8 cellular contexts compared by ENCODE assay signal in genomic region chr18:64017870-64018269, GRCh38. TPM values are rescaled to one million over a fixed set of nuclear protein-coding genes. Genes with fewer than 3 reads are reported as not detected.
DNase-seq lines count a peak whose midpoint lies in the region; ATAC-seq, FAIRE-seq and TF ChIP-seq lines count a peak whose summit lies in the region.

No MANE protein-coding gene starts in this region.

- peaks cover 2% of the 10 kb centered on the region for H3K27me3 Mint-ChIP-seq in astrocyte (ENCODE audit: low read depth, unreplicated experiment)
- peaks cover 5% of the 10 kb centered on the region for H3K27me3 Mint-ChIP-seq in activated T-helper 1 cell treated with anti-CD3 and anti-CD28 coated beads, Interleukin-12 subunit alpha, Interleukin-12 subunit beta, Interleukin-2, Interleukin-4 antibody, amounts not matched to agents 30 ng/mL and 10 ng/mL and 1 ng/mL, durations not matched to agents 14 hours and 24 hours and 36 hours (ENCODE audit: insufficient read depth)

- H3K27ac ChIP-seq in astrocyte (ENCODE audit: low read depth, low read length) (no peak overlapping the region), mesendoderm (ENCODE audit: low read depth, low read length) (no peak overlapping the region)

- H3K27me3 ChIP-seq in astrocyte (ENCODE audit: insufficient read depth, low read length) (peaks cover 2% of the 10 kb centered on the region), mesendoderm (ENCODE audit: insufficient read depth, low read length, poor library complexity) (no peaks in the 10 kb centered on the region)

- no peaks in the 10 kb centered on the region for H3K36me3 Mint-ChIP-seq in astrocyte (ENCODE audit: low read depth, unreplicated experiment)
- H3K36me3 Mint-ChIP-seq in activated naive CD4-positive, alpha-beta T cell treated with anti-CD3 and anti-CD28 coated beads, Interleukin-2, amount 50 U/mL, for 72 hours: no peaks in the 10 kb centered on the region
- no peaks in the 10 kb centered on the region for H3K36me3 Mint-ChIP-seq in activated T-helper 1 cell treated with anti-CD3 and anti-CD28 coated beads, Interleukin-12 subunit alpha, Interleukin-12 subunit beta, Interleukin-2, Interleukin-4 antibody, amounts not matched to agents 30 ng/mL and 10 ng/mL and 1 ng/mL, durations not matched to agents 14 hours and 24 hours and 36 hours (ENCODE audit: low read depth)

- no peak overlapping the region for H3K4me2 ChIP-seq in astrocyte (ENCODE audit: low read length)
- H3K4me2 ChIP-seq in mesendoderm (ENCODE audit: low read length): no peak overlapping the region

- H3K4me1 ChIP-seq in astrocyte (ENCODE audit: insufficient read depth, low read length) (no peaks in the 10 kb centered on the region), mesendoderm (ENCODE audit: control insufficient read depth, low read depth, low read length) (no peaks in the 10 kb centered on the region)

- FAIRE-seq in astrocyte (lab: Jason Lieb, UNC): no peak

- no peaks in the 10 kb centered on the region for H3K9me3 ChIP-seq in astrocyte (ENCODE audit: insufficient read depth, low read depth, low read length)

- no peak overlapping the region for H4K5ac ChIP-seq in mesendoderm (ENCODE audit: low read length)

- no peak overlapping the region for H3K18ac ChIP-seq in mesendoderm (ENCODE audit: low read length)

- no peak overlapping the region for H3K27ac Mint-ChIP-seq in astrocyte (ENCODE audit: unreplicated experiment)
- H3K27ac Mint-ChIP-seq in activated naive CD4-positive, alpha-beta T cell treated with anti-CD3 and anti-CD28 coated beads, Interleukin-2, amount 50 U/mL, for 72 hours: no peak overlapping the region
- H3K27ac Mint-ChIP-seq in activated T-helper 1 cell treated with anti-CD3 and anti-CD28 coated beads, Interleukin-12 subunit alpha, Interleukin-12 subunit beta, Interleukin-2, Interleukin-4 antibody, amounts not matched to agents 30 ng/mL and 10 ng/mL and 1 ng/mL, durations not matched to agents 14 hours and 24 hours and 36 hours: no peak overlapping the region

- H3K9ac ChIP-seq in astrocyte (ENCODE audit: low read length): no peak overlapping the region
- H3K9ac ChIP-seq in mesendoderm (ENCODE audit: low read length): no peak overlapping the region

- no peak overlapping the region for H3K4me3 ChIP-seq in astrocyte (ENCODE audit: insufficient read depth, low read depth, low read length)
- no peak overlapping the region for H3K4me3 ChIP-seq in mesendoderm (ENCODE audit: low read length)

- no peak overlapping the region for H3K56ac ChIP-seq in mesendoderm (ENCODE audit: low read length)

- no peak overlapping the region for H2AK5ac ChIP-seq in mesendoderm (ENCODE audit: low read length)

- DNase-seq in ACHN (peak; percentile 32), MV-4-11 (lab: John Stamatoyannopoulos, UW) (peak; percentile 10), astrocyte (ENCODE audit: low read depth) (peak; percentile 8), mesendoderm (peak; percentile 42)
- DNase-seq in activated naive CD4-positive, alpha-beta T cell treated with anti-CD3 and anti-CD28 coated beads, Interleukin-2, amount 50 U/mL, for 72 hours (ENCODE audit: low spot score in 2 of 2): no peak
- DNase-seq in activated T-helper 1 cell treated with anti-CD3 and anti-CD28 coated beads, Interleukin-12 subunit alpha, Interleukin-12 subunit beta, Interleukin-2, Interleukin-4 antibody, amounts not matched to agents 30 ng/mL and 10 ng/mL and 1 ng/mL, durations not matched to agents 14 hours and 24 hours and 36 hours (ENCODE audit: low spot score): no peak

- WGBS in mesendoderm (ENCODE audit: extremely low coverage, insufficient coverage, low lambda C conversion rate): no CpG with 5 or more reads among the region's 1 CpG

- H3K79me1 ChIP-seq in mesendoderm (ENCODE audit: low read length): no peaks in the 10 kb centered on the region

- no peak overlapping the region for H3K4ac ChIP-seq in mesendoderm (ENCODE audit: low read depth, low read length)

- intact Hi-C loops in activated T-helper 1 cell treated with anti-CD3 and anti-CD28 coated beads, Interleukin-12 subunit alpha, Interleukin-12 subunit beta, Interleukin-2, Interleukin-4 antibody, amounts not matched to agents 30 ng/mL and 10 ng/mL and 1 ng/mL, durations not matched to agents 14 hours and 24 hours and 36 hours (cut with micrococcal nuclease): no loop called here

- H3K79me2 ChIP-seq in astrocyte (ENCODE audit: insufficient read depth, low read length) (no peaks in the 10 kb centered on the region), mesendoderm (ENCODE audit: control insufficient read depth, insufficient read depth, low read length) (no peaks in the 10 kb centered on the region)

- H3K9me3 Mint-ChIP-seq in astrocyte (ENCODE audit: unreplicated experiment): no peaks in the 10 kb centered on the region
- H3K9me3 Mint-ChIP-seq in activated naive CD4-positive, alpha-beta T cell treated with anti-CD3 and anti-CD28 coated beads, Interleukin-2, amount 50 U/mL, for 72 hours: no peaks in the 10 kb centered on the region
- no peaks in the 10 kb centered on the region for H3K9me3 Mint-ChIP-seq in activated T-helper 1 cell treated with anti-CD3 and anti-CD28 coated beads, Interleukin-12 subunit alpha, Interleukin-12 subunit beta, Interleukin-2, Interleukin-4 antibody, amounts not matched to agents 30 ng/mL and 10 ng/mL and 1 ng/mL, durations not matched to agents 14 hours and 24 hours and 36 hours

- ATAC-seq in GM18519 (IDR thresholded peaks at IDR 0.05; ENCODE audit: low FRiP score, unreplicated experiment): peak; percentile 61
- ATAC-seq in activated naive CD4-positive, alpha-beta T cell treated with anti-CD3 and anti-CD28 coated beads, Interleukin-2, amount 50 U/mL, for 72 hours: no peak
- ATAC-seq in HG02610 (IDR thresholded peaks at IDR 0.05; ENCODE audit: unreplicated experiment): no peak

- H4K8ac ChIP-seq in mesendoderm (ENCODE audit: low read depth, low read length): no peak overlapping the region

- no peak overlapping the region for H2AFZ ChIP-seq in astrocyte (ENCODE audit: low read depth, low read length)

- no peak overlapping the region for H2BK15ac ChIP-seq in mesendoderm (replicated peaks; ENCODE audit: low read depth)

- peak; percentile 55 for TF ChIP-seq CTCF in astrocyte (IDR thresholded peaks at IDR 0.05; ENCODE audit: insufficient read depth, low read depth, low read length)

- no peaks in the 10 kb centered on the region for H4K20me1 ChIP-seq in astrocyte (ENCODE audit: insufficient read depth, low read length)

- in situ Hi-C loops in ACHN (cut with HindIII; ENCODE audit: low pct_ligation_motif_present, low pct_unique_long_range_greater_than_20kb, low sequenced_read_pairs): no loop called here

- H2BK5ac ChIP-seq in mesendoderm (ENCODE audit: low read length): no peak overlapping the region

- H3K36me3 ChIP-seq in astrocyte (ENCODE audit: insufficient read depth, low read length): no peaks in the 10 kb centered on the region
- no peaks in the 10 kb centered on the region for H3K36me3 ChIP-seq in mesendoderm (ENCODE audit: control insufficient read depth, insufficient read depth, low read length)

- H3K4me3 Mint-ChIP-seq in astrocyte (ENCODE audit: unreplicated experiment): no peak overlapping the region
- no peak overlapping the region for H3K4me3 Mint-ChIP-seq in activated T-helper 1 cell treated with anti-CD3 and anti-CD28 coated beads, Interleukin-12 subunit alpha, Interleukin-12 subunit beta, Interleukin-2, Interleukin-4 antibody, amounts not matched to agents 30 ng/mL and 10 ng/mL and 1 ng/mL, durations not matched to agents 14 hours and 24 hours and 36 hours

- H3K4me1 Mint-ChIP-seq in astrocyte (ENCODE audit: low read depth, unreplicated experiment): peaks cover 1% of the 10 kb centered on the region
- no peaks in the 10 kb centered on the region for H3K4me1 Mint-ChIP-seq in activated T-helper 1 cell treated with anti-CD3 and anti-CD28 coated beads, Interleukin-12 subunit alpha, Interleukin-12 subunit beta, Interleukin-2, Interleukin-4 antibody, amounts not matched to agents 30 ng/mL and 10 ng/mL and 1 ng/mL, durations not matched to agents 14 hours and 24 hours and 36 hours (ENCODE audit: low read depth)

- no peak overlapping the region for H2BK120ac ChIP-seq in mesendoderm (ENCODE audit: low read depth, low read length)

- H3K23ac ChIP-seq in mesendoderm (ENCODE audit: low read length): no peak overlapping the region

RNA-seq across cellular contexts. Expression of gene SERPINB8, which starts 48.0 kb away (rescaled TPM):
- total RNA-seq in astrocyte: 13.1 and 14.1 TPM in 2 replicates
- 2.4 TPM for polyA plus RNA-seq in mesendoderm (2013, experiment 1 of 2)
- 2.3 TPM for polyA plus RNA-seq in mesendoderm (2013, experiment 2 of 2)
- 10 to 100 TPM in 1 of 2 donors, 1 to 10 TPM in 1; 7.8 to 23.0 TPM for total RNA-seq in activated naive CD4-positive, alpha-beta T cell treated with anti-CD3 and anti-CD28 coated beads, Interleukin-2, amount 50 U/mL, for 72 hours
- 22.8 and 25.7 TPM in 2 replicates for total RNA-seq in activated T-helper 1 cell treated with anti-CD3 and anti-CD28 coated beads, Interleukin-12 subunit alpha, Interleukin-12 subunit beta, Interleukin-2, Interleukin-4 antibody, amounts not matched to agents 30 ng/mL and 10 ng/mL and 1 ng/mL, durations not matched to agents 14 hours and 24 hours and 36 hours

Comparison
In these comparisons a context has a peak if more than half of its experiments do, and no peak if none do; other contexts are left out.
1. DNase-seq: peak in ACHN (single experiment), MV-4-11 (single experiment), astrocyte (single experiment) and mesendoderm (single experiment); none in activated naive CD4-positive, alpha-beta T cell treated with anti-CD3 and anti-CD28 coated beads, Interleukin-2, amount 50 U/mL, for 72 hours (0 of 2) and activated T-helper 1 cell treated with anti-CD3 and anti-CD28 coated beads, Interleukin-12 subunit alpha, Interleukin-12 subunit beta, Interleukin-2, Interleukin-4 antibody, amounts not matched to agents 30 ng/mL and 10 ng/mL and 1 ng/mL, durations not matched to agents 14 hours and 24 hours and 36 hours (single experiment).